8 cellular contexts compared by ENCODE assay signal in genomic region chr13:50081899-50082425, GRCh38.
DNase-seq lines count a peak whose midpoint lies in the region; ATAC-seq and TF ChIP-seq lines count a peak whose summit lies in the region.

No MANE protein-coding gene starts in this region.

- TF ChIP-seq CTCF in PC-9 (conservative IDR thresholded peaks at IDR 0.05) = no peak

- CTCF ChIA-PET in PC-9 (lab: Charles Lee) = no interaction called here

- 0% methylated on average over 35 of the region's 35 CpGs for whole genome bisulfite sequencing in esophagus, 2 donors

- H3K27ac ChIP-seq in PC-9 (peak overlapping the region; percentile 76), esophagus (ENCODE audit: low read depth in 2 of 2, low read length in 1 of 2) (peak overlapping the region; percentile 95 to 97), mucosa of rectum (ENCODE audit: low read depth in 2 of 2, low read length in 2 of 2) (peak overlapping the region; percentile 87 to 90)

- ATAC-seq in GM21723 (IDR thresholded peaks at IDR 0.05; ENCODE audit: unreplicated experiment) = peak; percentile 72
- ATAC-seq in activated T-cell treated with anti-CD3 and anti-CD28 coated beads, Interleukin-2, amount 50 U/mL, for 4 hours = peak; percentile 79 to 81

- peak overlapping the region; percentile 87 for H3K4me3 ChIP-seq in PC-9
- peak overlapping the region; percentile 78 to 96 for H3K4me3 ChIP-seq in esophagus (ENCODE audit: low read depth in 1 of 2, low read length in 2 of 2)
- peak overlapping the region; percentile 94 to 99 for H3K4me3 ChIP-seq in mucosa of rectum (ENCODE audit: low read length in 2 of 2)

- no peaks in the 10 kb centered on the region for H3K9me3 Mint-ChIP-seq in activated T-cell treated with anti-CD3 and anti-CD28 coated beads, Interleukin-2, amount 50 U/mL, for 4 hours

- no peaks in the 10 kb centered on the region; the same call in 1 of the 2 replicates for H4K20me1 ChIP-seq in PC-9 (ENCODE audit: insufficient read depth)

- peak overlapping the region; percentile 99 for H3K4me3 Mint-ChIP-seq in activated T-cell treated with anti-CD3 and anti-CD28 coated beads, Interleukin-2, amount 50 U/mL, for 4 hours

- in situ Hi-C loops in KBM-7 (cut with MboI; ENCODE audit: low pct_unique_long_range_greater_than_20kb, low sequenced_read_pairs) = no loop called here

- POLR2A ChIA-PET in PC-9 (lab: Charles Lee; ENCODE audit: unreplicated experiment) = interaction anchor here (0.7 kb wide), 1 partner anchor 275 kb away, joined by 3 read pairs; no protein-coding TSS in a partner anchor

- intact Hi-C loops in PC-9 (cut with micrococcal nuclease; ENCODE audit: unreplicated experiment) = loop anchor here (1.0 to 5.0 kb wide), 11 partner anchors 22 to 831 kb away; partner anchors contain the start of gene TRIM13

- H3K27me3 Mint-ChIP-seq in activated T-cell treated with anti-CD3 and anti-CD28 coated beads, Interleukin-2, amount 50 U/mL, for 4 hours (ENCODE audit: low read depth) = peaks cover 7% of the 10 kb centered on the region

- H3K27me3 ChIP-seq in PC-9 (ENCODE audit: insufficient read depth, low read depth) (no peaks in the 10 kb centered on the region), esophagus (ENCODE audit: control insufficient read depth in 1 of 2, insufficient read depth in 2 of 2, low read length in 2 of 2) (no peaks in the 10 kb centered on the region), mucosa of rectum (ENCODE audit: control insufficient read depth in 2 of 2, insufficient read depth in 2 of 2, low read length in 2 of 2) (no peaks in the 10 kb centered on the region)

- no peaks in the 10 kb centered on the region for H3K9me2 ChIP-seq in PC-9 (ENCODE audit: insufficient read depth)

- H3F3A ChIP-seq in PC-9 (ENCODE audit: insufficient read depth, low read depth) = peaks cover 25% of the 10 kb centered on the region

- H3K4me1 Mint-ChIP-seq in activated T-cell treated with anti-CD3 and anti-CD28 coated beads, Interleukin-2, amount 50 U/mL, for 4 hours (ENCODE audit: low read depth) = peaks cover 39% of the 10 kb centered on the region

- H3K79me2 ChIP-seq in PC-9 (ENCODE audit: low read depth) = peaks cover 93% of the 10 kb centered on the region

- H3K4me1 ChIP-seq in PC-9 (replicated peaks; ENCODE audit: insufficient read depth) (peaks cover 45% of the 10 kb centered on the region), esophagus (ENCODE audit: control insufficient read depth in 2 of 2, insufficient read depth in 2 of 2, low read length in 1 of 2) (no peaks in the 10 kb centered on the region), mucosa of rectum (ENCODE audit: control insufficient read depth in 2 of 2, insufficient read depth in 2 of 2, low read length in 2 of 2) (peaks cover 15 to 19% of the 10 kb centered on the region in 2 donors)

- H3K4me2 ChIP-seq in PC-9 = peak overlapping the region; percentile 98

- no peaks in the 10 kb centered on the region for H3K9me3 ChIP-seq in PC-9 (ENCODE audit: insufficient read depth, low read depth)
- no peaks in the 10 kb centered on the region for H3K9me3 ChIP-seq in esophagus (ENCODE audit: control insufficient read depth in 2 of 2, insufficient read depth in 1 of 2, low read depth in 1 of 2, low read length in 1 of 2)
- H3K9me3 ChIP-seq in mucosa of rectum (ENCODE audit: control insufficient read depth in 2 of 2, low read length in 2 of 2) = no peaks in the 10 kb centered on the region

- H3K36me3 Mint-ChIP-seq in activated T-cell treated with anti-CD3 and anti-CD28 coated beads, Interleukin-2, amount 50 U/mL, for 4 hours (ENCODE audit: insufficient read depth) = no peaks in the 10 kb centered on the region

- H3K9ac ChIP-seq in mucosa of rectum (ENCODE audit: low read depth in 1 of 2, low read length in 2 of 2) = peak overlapping the region; percentile 89 to 94

- DNase-seq in DMS53 treated with DMSO at 0.1 percent for 48 hours (lab: John Stamatoyannopoulos, UW; ENCODE audit: unreplicated experiment) (peak; percentile 88), KBM-7 (peak; percentile 99), PC-9 (peak; percentile 95 to 98)
- DNase-seq in activated T-cell treated with anti-CD3 and anti-CD28 coated beads, Interleukin-2, amount 50 U/mL, for 4 hours = peak; percentile 97
- peak; percentile 96 to 99 for DNase-seq in stimulated activated CD8-positive, alpha-beta memory T cell treated with anti-CD3 and anti-CD28 coated beads, Interleukin-4, amount 100 ng/mL, for 4 hours (ENCODE audit: low read depth in 2 of 2, low spot score in 1 of 2)

- no TSS peak for BruUV-seq in PC-9 (replicated peaks; lab: Mats Ljungman, UMichigan)

- H2AFZ ChIP-seq in PC-9 = peak overlapping the region; percentile 88

- H3K36me3 ChIP-seq in PC-9 (ENCODE audit: low read depth) (no peaks in the 10 kb centered on the region), esophagus (ENCODE audit: control insufficient read depth in 2 of 2, insufficient read depth in 2 of 2, low read length in 1 of 2) (no peaks in the 10 kb centered on the region), mucosa of rectum (ENCODE audit: control insufficient read depth in 2 of 2, insufficient read depth in 2 of 2, low read length in 2 of 2) (no peaks in the 10 kb centered on the region)

Comparison
In these comparisons a context has a peak if more than half of its experiments do, and no peak if none do; other contexts are left out.
1. Peak in every context shown above with its lines: DNase-seq, ATAC-seq, H3K4me3 ChIP-seq and H3K27ac ChIP-seq.